Comparison of ENCODE assay signal across 1 cellular context in the genomic region with DNA sequence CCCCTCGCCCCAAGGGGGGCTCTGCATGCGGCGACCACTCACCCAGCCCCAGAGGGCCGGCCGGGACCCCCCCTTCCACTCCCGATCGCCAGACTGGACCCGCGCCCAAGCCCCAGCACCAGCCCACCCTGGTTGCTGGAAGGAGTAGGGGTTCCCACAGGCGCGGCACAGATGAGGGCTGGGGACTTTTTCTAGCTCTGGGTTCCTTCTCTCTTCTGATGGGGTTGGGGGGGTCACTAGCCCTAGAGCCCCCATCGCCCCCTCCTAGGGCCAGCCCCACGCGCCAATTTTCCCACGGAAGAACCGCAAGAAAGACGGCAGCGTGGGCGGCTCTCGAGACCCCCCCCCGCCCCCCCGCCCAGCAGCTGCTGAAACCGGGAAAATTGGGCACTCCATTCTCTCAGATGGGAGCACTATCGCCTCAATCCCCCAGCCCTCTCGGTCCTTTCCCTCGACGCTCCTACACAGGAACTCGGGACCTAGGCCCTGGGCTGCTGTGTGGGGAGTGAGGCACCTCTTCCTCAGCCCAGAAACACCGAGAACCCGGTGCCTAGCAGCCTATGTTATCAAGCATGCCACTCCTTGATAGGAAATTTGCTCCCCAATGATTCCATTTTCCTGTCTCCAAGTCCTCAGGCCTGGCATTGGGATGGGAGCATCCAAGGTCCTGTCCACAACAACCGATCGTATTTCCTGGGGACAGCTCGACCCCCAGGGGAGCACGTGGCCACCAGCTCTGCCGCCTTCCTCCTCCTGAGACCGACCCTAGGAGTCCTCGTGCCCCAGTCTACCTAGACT.
TF ChIP-seq lines count a peak whose summit lies in the region.

No MANE protein-coding gene starts in this region.

TF ChIP-seq in A549, 52 proteins besides CTCF, POLR2A, EP300 and RAD21:
- TF ChIP-seq HOXB13 (CRISPR knock-in tag; IDR thresholded peaks at IDR 0.05; ENCODE audit: low read depth) (no peak), EHF (CRISPR knock-in tag; IDR thresholded peaks at IDR 0.05) (no peak), GATA3 (IDR thresholded peaks at IDR 0.05; ENCODE audit: borderline replicate concordance) (no peak), TFCP2L1 (CRISPR knock-in tag; IDR thresholded peaks at IDR 0.05) (no peak)
- TF ChIP-seq, protein P1, sequence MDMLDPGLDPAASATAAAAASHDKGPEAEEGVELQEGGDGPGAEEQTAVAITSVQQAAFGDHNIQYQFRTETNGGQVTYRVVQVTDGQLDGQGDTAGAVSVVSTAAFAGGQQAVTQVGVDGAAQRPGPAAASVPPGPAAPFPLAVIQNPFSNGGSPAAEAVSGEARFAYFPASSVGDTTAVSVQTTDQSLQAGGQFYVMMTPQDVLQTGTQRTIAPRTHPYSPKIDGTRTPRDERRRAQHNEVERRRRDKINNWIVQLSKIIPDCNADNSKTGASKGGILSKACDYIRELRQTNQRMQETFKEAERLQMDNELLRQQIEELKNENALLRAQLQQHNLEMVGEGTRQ (IDR thresholded peaks at IDR 0.05) = no peak
